26 cellular contexts compared by ENCODE assay signal in genomic region chr14:37343307-37344094, GRCh38.
A peak's percentile ranks its signal among the peaks of the same experiment; 100 is the strongest.
DNase-seq lines count a peak whose midpoint lies in the region; ATAC-seq, FAIRE-seq and TF ChIP-seq lines count a peak whose summit lies in the region.
"Had no signal": no experiment of that assay in that cellular context is flagged by ENCODE, and none has a peak within 500 bp of the region (broad histone marks: within the 10 kb centered on the region; RNA-seq: fewer than 3 reads in every experiment).

No MANE protein-coding gene starts in this region.

- H3K36me3 ChIP-seq in hepatocyte (replicated peaks; ENCODE audit: insufficient read depth, low read depth) (no peaks in the 10 kb centered on the region), pancreas (no peaks in the 10 kb centered on the region), adrenal gland (replicated peaks in 1 of 2) (no peaks in the 10 kb centered on the region)
- H3K36me3 ChIP-seq: lower lobe of right lung, neural progenitor cell, SJSA1 had no signal

- H4K20me1 ChIP-seq in hepatocyte (ENCODE audit: insufficient read depth, poor library complexity, severe bottlenecking): no peaks in the 10 kb centered on the region

- peak; percentile 67 for FAIRE-seq in pancreas (lab: Jason Lieb, UNC)
- no peak for FAIRE-seq in HTR-8/SVneo (lab: Jason Lieb, UNC)
- FAIRE-seq: bronchial epithelial cell, RCC 7860 had no signal

- H3K4me2 ChIP-seq in hepatocyte: peak overlapping the region; percentile 23
- H3K4me2 ChIP-seq: neural progenitor cell had no signal

- TF ChIP-seq POLR2A in adrenal gland (IDR thresholded peaks at IDR 0.05): no peak

- H2AFZ ChIP-seq in hepatocyte: no peak overlapping the region
- H2AFZ ChIP-seq: neural progenitor cell had no signal

- H3K9me2 ChIP-seq in hepatocyte (replicated peaks; ENCODE audit: insufficient read depth): no peaks in the 10 kb centered on the region

- no peak overlapping the region for H3K27ac Mint-ChIP-seq in chondrocyte (ENCODE audit: unreplicated experiment)
- no peak overlapping the region for H3K27ac Mint-ChIP-seq in activated naive CD4-positive, alpha-beta T cell treated with anti-CD3 and anti-CD28 coated beads, Interleukin-2, amount 50 U/mL, for 72 hours
- H3K27ac Mint-ChIP-seq: endodermal cell, neural progenitor cell had no signal

- H3K9me3 Mint-ChIP-seq in chondrocyte (ENCODE audit: low read depth): peaks cover 13% of the 10 kb centered on the region
- peaks cover 4 to 14% of the 10 kb centered on the region in 2 donors for H3K9me3 Mint-ChIP-seq in activated naive CD4-positive, alpha-beta T cell treated with anti-CD3 and anti-CD28 coated beads, Interleukin-2, amount 50 U/mL, for 72 hours

- intact Hi-C loops in pancreas (cut with DNase I) (no loop called here), adrenal gland (cut with DNase I) (no loop called here)

- TF ChIP-seq CTCF in chondrocyte (IDR thresholded peaks at IDR 0.05) (no peak), hepatocyte (IDR thresholded peaks at IDR 0.05; ENCODE audit: poor library complexity) (no peak), pancreas (IDR thresholded peaks at IDR 0.05) (no peak), adrenal gland (IDR thresholded peaks at IDR 0.05) (no peak)

- H3K4me1 Mint-ChIP-seq in chondrocyte (ENCODE audit: low read depth): peaks cover 9% of the 10 kb centered on the region
- H3K4me1 Mint-ChIP-seq: endodermal cell, neural progenitor cell had no signal

- H3K4me3 ChIP-seq in hepatocyte (no peak overlapping the region), pancreas (no peak overlapping the region), adrenal gland (no peak overlapping the region)
- H3K4me3 ChIP-seq: lower lobe of right lung, neural progenitor cell, psoas muscle, SJSA1 had no signal

- 56% methylated on average over 3 of the region's 3 CpGs for WGBS in hepatocyte (ENCODE audit: low lambda C conversion rate, missing lambda C conversion rate)
- WGBS in pancreas, 2 donors: 52 to 54% methylated on average over 3 of the region's 3 CpGs
- WGBS in adrenal gland, 4 donors: 49 to 62% (median 52%) methylated on average over 3 of the region's 3 CpGs

- H3K27me3 ChIP-seq in hepatocyte (no peaks in the 10 kb centered on the region), pancreas (no peaks in the 10 kb centered on the region), adrenal gland (no peaks in the 10 kb centered on the region)
- H3K27me3 ChIP-seq: neural progenitor cell, SJSA1 had no signal

- no peak overlapping the region for H3K27ac ChIP-seq in hepatocyte
- no peak overlapping the region for H3K27ac ChIP-seq in pancreas
- no peak overlapping the region for H3K27ac ChIP-seq in adrenal gland
- H3K27ac ChIP-seq: lower lobe of right lung, neural progenitor cell, psoas muscle, SJSA1 had no signal

- peaks cover 8% of the 10 kb centered on the region for H3K36me3 Mint-ChIP-seq in chondrocyte (ENCODE audit: low read depth)
- no peaks in the 10 kb centered on the region for H3K36me3 Mint-ChIP-seq in activated naive CD4-positive, alpha-beta T cell treated with anti-CD3 and anti-CD28 coated beads, Interleukin-2, amount 50 U/mL, for 72 hours
- H3K36me3 Mint-ChIP-seq: neural progenitor cell had no signal

- H3K4me3 Mint-ChIP-seq in chondrocyte (ENCODE audit: unreplicated experiment): peak overlapping the region; percentile 46
- H3K4me3 Mint-ChIP-seq: endodermal cell, neural progenitor cell had no signal

- ATAC-seq in pancreas (no peak), HG03378 (IDR thresholded peaks at IDR 0.05; ENCODE audit: unreplicated experiment) (no peak)
- no peak for ATAC-seq in activated naive CD4-positive, alpha-beta T cell treated with anti-CD3 and anti-CD28 coated beads, Interleukin-2, amount 50 U/mL, for 72 hours
- ATAC-seq: lower lobe of right lung, psoas muscle had no signal

- DNase-seq in GM03348 (ENCODE audit: low spot score): peak; percentile 8
- no peak for DNase-seq in chondrocyte (ENCODE audit: low spot score)
- no peak for DNase-seq in hepatocyte (ENCODE audit: low spot score)
- no peak for DNase-seq in pancreas
- DNase-seq in HTR-8/SVneo (ENCODE audit: insufficient read length, low spot score): no peak
- no peak for DNase-seq in adrenal gland
- no peak for DNase-seq in activated naive CD4-positive, alpha-beta T cell treated with anti-CD3 and anti-CD28 coated beads, Interleukin-2, amount 50 U/mL, for 72 hours (ENCODE audit: low spot score in 2 of 2)
- DNase-seq: activated gamma-delta T cell, amniotic stem cell, cortex of kidney, DMS53, endodermal cell, GDM1, GOT3, lower lobe of right lung, MV-4-11, NCI-H1694, NCI-H526, psoas muscle, T-helper 1 cell, trophoblast cell had no signal

- H3K79me2 ChIP-seq in hepatocyte: no peaks in the 10 kb centered on the region

- H3K9me3 ChIP-seq in hepatocyte (ENCODE audit: low read depth) (no peaks in the 10 kb centered on the region), pancreas (no peaks in the 10 kb centered on the region), adrenal gland (replicated peaks in 1 of 3) (no peaks in the 10 kb centered on the region)
- H3K9me3 ChIP-seq: lower lobe of right lung, psoas muscle, SJSA1 had no signal

- no peaks in the 10 kb centered on the region for H3K27me3 Mint-ChIP-seq in chondrocyte (ENCODE audit: low read depth)

- no peaks in the 10 kb centered on the region for H3K4me1 ChIP-seq in hepatocyte (ENCODE audit: insufficient read depth)
- no peaks in the 10 kb centered on the region for H3K4me1 ChIP-seq in pancreas
- H3K4me1 ChIP-seq in adrenal gland (replicated peaks in 1 of 2): no peaks in the 10 kb centered on the region
- H3K4me1 ChIP-seq: lower lobe of right lung, neural progenitor cell, psoas muscle, SJSA1 had no signal
